Comparison of ENCODE assay signal across 26 cellular contexts in genomic region chr11:80542704-80543103, GRCh38.
"Had no signal": no experiment of that assay in that cellular context is flagged by ENCODE, and none has a peak within 500 bp of the region (broad histone marks: within the 10 kb centered on the region; RNA-seq: fewer than 3 reads in every experiment).

No MANE protein-coding gene starts in this region.

- H3K4me1 ChIP-seq: stomach, suprapubic skin, testis, thyroid gland, tibial artery, tibial nerve, transverse colon, upper lobe of left lung, upper lobe of right lung, uterus, vagina had no signal

- H3K9me3 ChIP-seq: suprapubic skin, testis, thoracic aorta, thyroid gland, tibial nerve, transverse colon, upper lobe of left lung, upper lobe of right lung, uterus, vagina had no signal

- H3K27ac ChIP-seq: stomach, suprapubic skin, testis, thoracic aorta, thyroid gland, tibial artery, tibial nerve, transverse colon, upper lobe of left lung, upper lobe of right lung, uterus, vagina had no signal

- H3K36me3 ChIP-seq: stomach, suprapubic skin, thoracic aorta, thyroid gland, tibial artery, tibial nerve, transverse colon, upper lobe of left lung, upper lobe of right lung, uterus, vagina had no signal

- ATAC-seq: stimulated activated effector memory CD8-positive, alpha-beta T cell treated with anti-CD3 and anti-CD28 coated beads, Interleukin-12 subunit alpha, Interleukin-12 subunit beta, amount 100 ng/mL, for 72 hours; stimulated activated memory B cell treated with anti-CD40 and anti-IgM and Interleukin-4, amounts not matched to agents 10 μg/mL and 1 μg/mL and 100 μg/mL, for 72 hours; stimulated activated naive B cell treated with anti-CD40 and anti-IgM and Interleukin-4, amounts not matched to agents 10 μg/mL and 1 μg/mL and 100 μg/mL, for 72 hours; stimulated activated naive CD8-positive, alpha-beta T cell treated with anti-CD3 and anti-CD28 coated beads, Interleukin-15, amount 100 ng/mL, for 72 hours; stimulated activated naive CD8-positive, alpha-beta T cell treated with anti-CD3 and anti-CD28 coated beads, Interleukin-15, Interleukin-2, amounts not matched to agents 100 U/mL and 50 U/mL, for 24 hours; upper lobe of right lung had no signal

- H3K27me3 ChIP-seq: stomach, suprapubic skin, testis, thyroid gland, tibial artery, tibial nerve, transverse colon, upper lobe of left lung, upper lobe of right lung, vagina had no signal

- FAIRE-seq: urothelium cell line had no signal

- DNase-seq: stimulated activated CD4-positive, alpha-beta T cell treated with anti-CD3 and anti-CD28 coated beads, Interleukin-2, amount 100 ng/mL, for 48 hours; stimulated activated CD4-positive, alpha-beta T cell treated with anti-CD3 and anti-CD28 coated beads, Interleukin-4, amount 100 ng/mL, for 1 hour; stimulated activated CD4-positive, alpha-beta T cell treated with anti-CD3 and anti-CD28 coated beads, Interleukin-4, amount 100 ng/mL, for 24 hours; stimulated activated CD4-positive, alpha-beta T cell treated with anti-CD3 and anti-CD28 coated beads, Interleukin-4, amount 100 ng/mL, for 4 hours; stimulated activated naive B cell treated with anti-CD40 and anti-IgM and Interleukin-4, amounts not matched to agents 10 μg/mL and 1 μg/mL and 100 μg/mL, for 72 hours; stimulated activated naive CD4-positive, alpha-beta T cell; stimulated activated naive CD4-positive, alpha-beta T cell treated with Interleukin-2 at 50 U/mL for 16 hours; stimulated activated naive CD8-positive, alpha-beta T cell treated with anti-CD3 and anti-CD28 coated beads, Interleukin-15, amount 100 ng/mL, for 72 hours; stimulated activated naive CD8-positive, alpha-beta T cell treated with anti-CD3 and anti-CD28 coated beads, Interleukin-15, Interleukin-2, amounts not matched to agents 100 U/mL and 50 U/mL, for 24 hours; stomach; substantia nigra; testis; thyroid gland; tibial artery; transverse colon; trophoblast cell; upper lobe of left lung; upper lobe of right lung; uterus had no signal

- H3K4me3 ChIP-seq: stomach, suprapubic skin, testis, thoracic aorta, thyroid gland, tibial artery, tibial nerve, transverse colon, upper lobe of left lung, upper lobe of right lung, uterus, vagina had no signal
